1 cellular context compared by ENCODE assay signal in the genomic region with DNA sequence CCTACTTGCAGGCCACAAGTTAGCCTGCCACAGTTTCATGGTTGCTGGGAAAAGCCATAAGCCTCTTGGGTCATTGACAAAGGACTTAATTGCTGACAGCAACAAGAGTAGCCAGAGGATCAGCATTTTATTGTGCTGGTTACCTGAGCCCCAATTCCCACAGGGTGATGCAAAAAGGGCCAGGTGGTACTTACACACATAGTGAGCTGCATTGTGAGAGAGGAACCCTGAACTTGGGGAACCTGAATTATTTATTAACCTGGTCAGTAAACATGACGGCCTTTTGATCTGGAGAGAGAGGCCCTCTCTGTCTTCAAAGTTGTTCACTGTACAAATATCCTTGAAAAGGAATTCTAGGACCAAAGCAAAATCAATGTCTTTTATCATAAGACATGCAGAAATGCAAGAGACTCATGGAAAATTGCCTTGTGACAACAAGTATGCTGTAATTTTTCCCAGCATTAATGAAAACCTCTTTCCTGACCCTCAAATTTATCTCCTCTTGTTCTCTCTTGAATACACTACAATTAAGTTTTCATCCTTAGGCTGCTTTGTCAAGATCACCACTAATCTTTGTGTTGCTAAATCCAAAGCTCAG.
TF ChIP-seq lines count a peak whose summit lies in the region.

No MANE protein-coding gene starts in this region.

TF ChIP-seq in HepG2, 621 proteins besides CTCF, POLR2A, EP300 and RAD21 (continued from another document and continues in another):
- no peak for TF ChIP-seq ZNF577 (CRISPR knock-in tag; IDR thresholded peaks at IDR 0.05; ENCODE audit: borderline replicate concordance, low read depth)
- no peak for TF ChIP-seq MAZ (IDR thresholded peaks at IDR 0.05; ENCODE audit: borderline replicate concordance, low read depth, low read length)
- 0 out of 2 replicates have a peak, but pooled peaks have one; percentile 37 for TF ChIP-seq MAZ (CRISPR knock-in tag; IDR thresholded peaks at IDR 0.05; ENCODE audit: low read depth)
- no peak for TF ChIP-seq ZNF589 (CRISPR knock-in tag; conservative IDR thresholded peaks at IDR 0.05)
- no peak for TF ChIP-seq ZNF17 (CRISPR knock-in tag; IDR thresholded peaks at IDR 0.05)
- TF ChIP-seq HOXA7 (CRISPR knock-in tag; IDR thresholded peaks at IDR 0.05) = no peak
- TF ChIP-seq, protein P1, sequence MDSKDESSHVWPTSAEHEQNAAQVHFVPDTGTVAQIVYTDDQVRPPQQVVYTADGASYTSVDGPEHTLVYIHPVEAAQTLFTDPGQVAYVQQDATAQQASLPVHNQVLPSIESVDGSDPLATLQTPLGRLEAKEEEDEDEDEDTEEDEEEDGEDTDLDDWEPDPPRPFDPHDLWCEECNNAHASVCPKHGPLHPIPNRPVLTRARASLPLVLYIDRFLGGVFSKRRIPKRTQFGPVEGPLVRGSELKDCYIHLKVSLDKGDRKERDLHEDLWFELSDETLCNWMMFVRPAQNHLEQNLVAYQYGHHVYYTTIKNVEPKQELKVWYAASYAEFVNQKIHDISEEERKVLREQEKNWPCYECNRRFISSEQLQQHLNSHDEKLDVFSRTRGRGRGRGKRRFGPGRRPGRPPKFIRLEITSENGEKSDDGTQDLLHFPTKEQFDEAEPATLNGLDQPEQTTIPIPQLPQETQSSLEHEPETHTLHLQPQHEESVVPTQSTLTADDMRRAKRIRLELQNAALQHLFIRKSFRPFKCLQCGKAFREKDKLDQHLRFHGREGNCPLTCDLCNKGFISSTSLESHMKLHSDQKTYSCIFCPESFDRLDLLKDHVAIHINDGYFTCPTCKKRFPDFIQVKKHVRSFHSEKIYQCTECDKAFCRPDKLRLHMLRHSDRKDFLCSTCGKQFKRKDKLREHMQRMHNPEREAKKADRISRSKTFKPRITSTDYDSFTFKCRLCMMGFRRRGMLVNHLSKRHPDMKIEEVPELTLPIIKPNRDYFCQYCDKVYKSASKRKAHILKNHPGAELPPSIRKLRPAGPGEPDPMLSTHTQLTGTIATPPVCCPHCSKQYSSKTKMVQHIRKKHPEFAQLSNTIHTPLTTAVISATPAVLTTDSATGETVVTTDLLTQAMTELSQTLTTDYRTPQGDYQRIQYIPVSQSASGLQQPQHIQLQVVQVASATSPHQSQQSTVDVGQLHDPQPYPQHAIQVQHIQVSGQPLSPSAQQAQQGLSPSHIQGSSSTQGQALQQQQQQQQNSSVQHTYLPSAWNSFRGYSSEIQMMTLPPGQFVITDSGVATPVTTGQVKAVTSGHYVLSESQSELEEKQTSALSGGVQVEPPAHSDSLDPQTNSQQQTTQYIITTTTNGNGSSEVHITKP (CRISPR knock-in tag; IDR thresholded peaks at IDR 0.05; ENCODE audit: low read depth) = no peak; the same call in 1 of the 2 replicates
- TF ChIP-seq, protein P2, sequence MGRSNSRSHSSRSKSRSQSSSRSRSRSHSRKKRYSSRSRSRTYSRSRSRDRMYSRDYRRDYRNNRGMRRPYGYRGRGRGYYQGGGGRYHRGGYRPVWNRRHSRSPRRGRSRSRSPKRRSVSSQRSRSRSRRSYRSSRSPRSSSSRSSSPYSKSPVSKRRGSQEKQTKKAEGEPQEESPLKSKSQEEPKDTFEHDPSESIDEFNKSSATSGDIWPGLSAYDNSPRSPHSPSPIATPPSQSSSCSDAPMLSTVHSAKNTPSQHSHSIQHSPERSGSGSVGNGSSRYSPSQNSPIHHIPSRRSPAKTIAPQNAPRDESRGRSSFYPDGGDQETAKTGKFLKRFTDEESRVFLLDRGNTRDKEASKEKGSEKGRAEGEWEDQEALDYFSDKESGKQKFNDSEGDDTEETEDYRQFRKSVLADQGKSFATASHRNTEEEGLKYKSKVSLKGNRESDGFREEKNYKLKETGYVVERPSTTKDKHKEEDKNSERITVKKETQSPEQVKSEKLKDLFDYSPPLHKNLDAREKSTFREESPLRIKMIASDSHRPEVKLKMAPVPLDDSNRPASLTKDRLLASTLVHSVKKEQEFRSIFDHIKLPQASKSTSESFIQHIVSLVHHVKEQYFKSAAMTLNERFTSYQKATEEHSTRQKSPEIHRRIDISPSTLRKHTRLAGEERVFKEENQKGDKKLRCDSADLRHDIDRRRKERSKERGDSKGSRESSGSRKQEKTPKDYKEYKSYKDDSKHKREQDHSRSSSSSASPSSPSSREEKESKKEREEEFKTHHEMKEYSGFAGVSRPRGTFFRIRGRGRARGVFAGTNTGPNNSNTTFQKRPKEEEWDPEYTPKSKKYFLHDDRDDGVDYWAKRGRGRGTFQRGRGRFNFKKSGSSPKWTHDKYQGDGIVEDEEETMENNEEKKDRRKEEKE (IDR thresholded peaks at IDR 0.05) = no peak
- TF ChIP-seq MBNL3 (CRISPR knock-in tag; conservative IDR thresholded peaks at IDR 0.05) = no peak
- TF ChIP-seq ZFP41 (CRISPR knock-in tag; IDR thresholded peaks at IDR 0.05; ENCODE audit: borderline replicate concordance) = no peak
- TF ChIP-seq ARNT2 (CRISPR knock-in tag; IDR thresholded peaks at IDR 0.05; ENCODE audit: low read depth) = peak; percentile 62; the same call in 1 of the 2 replicates
- peak; percentile 56; the same call in 1 of the 2 replicates for TF ChIP-seq SMC3 (IDR thresholded peaks at IDR 0.05; ENCODE audit: low read length)
- TF ChIP-seq, protein P3, sequence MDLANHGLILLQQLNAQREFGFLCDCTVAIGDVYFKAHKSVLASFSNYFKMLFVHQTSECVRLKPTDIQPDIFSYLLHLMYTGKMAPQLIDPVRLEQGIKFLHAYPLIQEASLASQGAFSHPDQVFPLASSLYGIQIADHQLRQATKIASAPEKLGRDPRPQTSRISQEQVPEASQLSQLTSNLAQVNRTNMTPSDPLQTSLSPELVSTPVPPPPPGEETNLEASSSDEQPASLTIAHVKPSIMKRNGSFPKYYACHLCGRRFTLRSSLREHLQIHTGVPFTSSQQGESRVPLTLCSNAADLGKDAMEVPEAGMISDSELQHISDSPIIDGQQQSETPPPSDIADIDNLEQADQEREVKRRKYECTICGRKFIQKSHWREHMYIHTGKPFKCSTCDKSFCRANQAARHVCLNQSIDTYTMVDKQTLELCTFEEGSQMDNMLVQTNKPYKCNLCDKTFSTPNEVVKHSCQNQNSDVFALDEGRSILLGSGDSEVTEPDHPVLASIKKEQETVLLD (CRISPR knock-in tag; IDR thresholded peaks at IDR 0.05; ENCODE audit: low read depth) = no peak
- peak; percentile 92 for TF ChIP-seq POGZ (CRISPR knock-in tag; IDR thresholded peaks at IDR 0.05)
- TF ChIP-seq ZNF816 (CRISPR knock-in tag; IDR thresholded peaks at IDR 0.05; ENCODE audit: borderline replicate concordance) = peak; percentile 79; the same call in 1 of the 2 replicates
- peak; percentile 94 for TF ChIP-seq TEAD3 (CRISPR knock-in tag; optimal IDR thresholded peaks at IDR 0.05; ENCODE audit: borderline replicate concordance)
- no peak for TF ChIP-seq RFX5 (IDR thresholded peaks at IDR 0.05; ENCODE audit: low read depth, low read length)
- TF ChIP-seq, protein P4, sequence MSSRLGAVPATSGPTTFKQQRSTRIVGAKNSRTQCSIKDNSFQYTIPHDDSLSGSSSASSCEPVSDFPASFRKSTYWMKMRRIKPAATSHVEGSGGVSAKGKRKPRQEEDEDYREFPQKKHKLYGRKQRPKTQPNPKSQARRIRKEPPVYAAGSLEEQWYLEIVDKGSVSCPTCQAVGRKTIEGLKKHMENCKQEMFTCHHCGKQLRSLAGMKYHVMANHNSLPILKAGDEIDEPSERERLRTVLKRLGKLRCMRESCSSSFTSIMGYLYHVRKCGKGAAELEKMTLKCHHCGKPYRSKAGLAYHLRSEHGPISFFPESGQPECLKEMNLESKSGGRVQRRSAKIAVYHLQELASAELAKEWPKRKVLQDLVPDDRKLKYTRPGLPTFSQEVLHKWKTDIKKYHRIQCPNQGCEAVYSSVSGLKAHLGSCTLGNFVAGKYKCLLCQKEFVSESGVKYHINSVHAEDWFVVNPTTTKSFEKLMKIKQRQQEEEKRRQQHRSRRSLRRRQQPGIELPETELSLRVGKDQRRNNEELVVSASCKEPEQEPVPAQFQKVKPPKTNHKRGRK (CRISPR knock-in tag; IDR thresholded peaks at IDR 0.05) = no peak
- TF ChIP-seq PRPF4 (IDR thresholded peaks at IDR 0.05; ENCODE audit: low read depth, low read length, poor library complexity, severe bottlenecking) = no peak
- no peak for TF ChIP-seq SRSF9 (IDR thresholded peaks at IDR 0.05; ENCODE audit: borderline replicate concordance, insufficient read depth, low read depth, low read length, poor library complexity, severe bottlenecking)
- TF ChIP-seq SATB2 (CRISPR knock-in tag; IDR thresholded peaks at IDR 0.05) = no peak; the same call in 1 of the 2 replicates
- TF ChIP-seq, protein P5, sequence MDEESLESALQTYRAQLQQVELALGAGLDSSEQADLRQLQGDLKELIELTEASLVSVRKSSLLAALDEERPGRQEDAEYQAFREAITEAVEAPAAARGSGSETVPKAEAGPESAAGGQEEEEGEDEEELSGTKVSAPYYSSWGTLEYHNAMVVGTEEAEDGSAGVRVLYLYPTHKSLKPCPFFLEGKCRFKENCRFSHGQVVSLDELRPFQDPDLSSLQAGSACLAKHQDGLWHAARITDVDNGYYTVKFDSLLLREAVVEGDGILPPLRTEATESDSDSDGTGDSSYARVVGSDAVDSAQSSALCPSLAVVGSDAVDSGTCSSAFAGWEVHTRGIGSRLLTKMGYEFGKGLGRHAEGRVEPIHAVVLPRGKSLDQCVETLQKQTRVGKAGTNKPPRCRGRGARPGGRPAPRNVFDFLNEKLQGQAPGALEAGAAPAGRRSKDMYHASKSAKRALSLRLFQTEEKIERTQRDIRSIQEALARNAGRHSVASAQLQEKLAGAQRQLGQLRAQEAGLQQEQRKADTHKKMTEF (CRISPR knock-in tag; IDR thresholded peaks at IDR 0.05) = peak; percentile 98
- peak; percentile 43; the same call in 1 of the 2 replicates for TF ChIP-seq MTA1 (CRISPR knock-in tag; IDR thresholded peaks at IDR 0.05; ENCODE audit: borderline replicate concordance)
- peak; percentile 55; the same call in 1 of the 2 replicates for TF ChIP-seq MAF1 (CRISPR knock-in tag; IDR thresholded peaks at IDR 0.05; ENCODE audit: borderline replicate concordance)
- TF ChIP-seq ZNF552 (CRISPR knock-in tag; IDR thresholded peaks at IDR 0.05; ENCODE audit: borderline replicate concordance) = no peak
- no peak for TF ChIP-seq ZNF879 (CRISPR knock-in tag; IDR thresholded peaks at IDR 0.05)
- no peak for TF ChIP-seq ZNF101 (CRISPR knock-in tag; IDR thresholded peaks at IDR 0.05; ENCODE audit: borderline replicate concordance, low read depth)
- no peak for TF ChIP-seq IKZF4 (CRISPR knock-in tag; IDR thresholded peaks at IDR 0.05; ENCODE audit: borderline replicate concordance, low read depth, not compliant biosample characterization)
- TF ChIP-seq ELF3 (CRISPR knock-in tag; IDR thresholded peaks at IDR 0.05) = peak; percentile 90; the same call in 1 of the 2 replicates
- peak; percentile 99 for TF ChIP-seq CREM (IDR thresholded peaks at IDR 0.05)
- TF ChIP-seq CREM (CRISPR knock-in tag; IDR thresholded peaks at IDR 0.05) = no peak
- no peak for TF ChIP-seq HNRNPK (IDR thresholded peaks at IDR 0.05; ENCODE audit: low read depth, low read length, poor library complexity, severe bottlenecking)
- TF ChIP-seq, protein P6, sequence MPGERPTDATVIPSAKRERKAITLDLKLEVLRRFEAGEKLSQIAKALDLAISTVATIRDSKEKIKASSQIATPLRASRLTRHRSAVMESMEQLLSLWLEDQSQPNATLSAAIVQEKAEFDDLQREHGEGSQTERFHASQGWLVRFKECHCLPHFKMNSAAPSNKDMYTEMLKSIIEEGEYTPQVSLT (CRISPR knock-in tag; IDR thresholded peaks at IDR 0.05; ENCODE audit: borderline replicate concordance, low read depth) = no peak
- TF ChIP-seq, protein P7, sequence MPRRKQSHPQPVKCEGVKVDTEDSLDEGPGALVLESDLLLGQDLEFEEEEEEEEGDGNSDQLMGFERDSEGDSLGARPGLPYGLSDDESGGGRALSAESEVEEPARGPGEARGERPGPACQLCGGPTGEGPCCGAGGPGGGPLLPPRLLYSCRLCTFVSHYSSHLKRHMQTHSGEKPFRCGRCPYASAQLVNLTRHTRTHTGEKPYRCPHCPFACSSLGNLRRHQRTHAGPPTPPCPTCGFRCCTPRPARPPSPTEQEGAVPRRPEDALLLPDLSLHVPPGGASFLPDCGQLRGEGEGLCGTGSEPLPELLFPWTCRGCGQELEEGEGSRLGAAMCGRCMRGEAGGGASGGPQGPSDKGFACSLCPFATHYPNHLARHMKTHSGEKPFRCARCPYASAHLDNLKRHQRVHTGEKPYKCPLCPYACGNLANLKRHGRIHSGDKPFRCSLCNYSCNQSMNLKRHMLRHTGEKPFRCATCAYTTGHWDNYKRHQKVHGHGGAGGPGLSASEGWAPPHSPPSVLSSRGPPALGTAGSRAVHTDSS (CRISPR knock-in tag; conservative IDR thresholded peaks at IDR 0.05) = no peak
- TF ChIP-seq MTF1 (CRISPR knock-in tag; IDR thresholded peaks at IDR 0.05) = no peak; the same call in 1 of the 2 replicates
- peak; percentile 84 for TF ChIP-seq ZMYM4 (CRISPR knock-in tag; IDR thresholded peaks at IDR 0.05)
- 0 out of 2 replicates have a peak, but pooled peaks have one; percentile 39 for TF ChIP-seq ZMAT3 (CRISPR knock-in tag; conservative IDR thresholded peaks at IDR 0.05)
- TF ChIP-seq, protein P8, sequence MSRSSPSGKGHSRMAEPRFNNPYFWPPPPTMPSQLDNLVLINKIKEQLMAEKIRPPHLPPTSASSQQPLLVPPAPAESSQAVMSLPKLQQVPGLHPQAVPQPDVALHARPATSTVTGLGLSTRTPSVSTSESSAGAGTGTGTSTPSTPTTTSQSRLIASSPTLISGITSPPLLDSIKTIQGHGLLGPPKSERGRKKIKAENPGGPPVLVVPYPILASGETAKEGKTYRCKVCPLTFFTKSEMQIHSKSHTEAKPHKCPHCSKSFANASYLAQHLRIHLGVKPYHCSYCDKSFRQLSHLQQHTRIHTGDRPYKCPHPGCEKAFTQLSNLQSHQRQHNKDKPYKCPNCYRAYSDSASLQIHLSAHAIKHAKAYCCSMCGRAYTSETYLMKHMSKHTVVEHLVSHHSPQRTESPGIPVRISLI (CRISPR knock-in tag; IDR thresholded peaks at IDR 0.05; ENCODE audit: borderline replicate concordance) = peak; percentile 81; the same call in 1 of the 2 replicates
- TF ChIP-seq, protein P9, sequence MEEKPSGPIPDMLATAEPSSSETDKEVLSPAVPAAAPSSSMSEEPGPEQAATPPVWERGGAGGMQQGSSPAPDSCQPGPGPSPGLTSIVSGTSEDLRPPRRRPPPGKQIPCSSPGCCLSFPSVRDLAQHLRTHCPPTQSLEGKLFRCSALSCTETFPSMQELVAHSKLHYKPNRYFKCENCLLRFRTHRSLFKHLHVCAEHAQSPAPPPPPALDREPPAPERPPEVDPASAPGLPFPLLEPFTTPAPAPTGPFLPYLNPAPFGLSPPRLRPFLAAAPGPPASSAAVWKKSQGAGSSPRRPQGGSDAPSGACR (CRISPR knock-in tag; IDR thresholded peaks at IDR 0.05) = peak; percentile 21; the same call in 1 of the 2 replicates
- peak; percentile 72 for TF ChIP-seq ESRRA (CRISPR knock-in tag; IDR thresholded peaks at IDR 0.05; ENCODE audit: low read depth)
- TF ChIP-seq, protein P10, sequence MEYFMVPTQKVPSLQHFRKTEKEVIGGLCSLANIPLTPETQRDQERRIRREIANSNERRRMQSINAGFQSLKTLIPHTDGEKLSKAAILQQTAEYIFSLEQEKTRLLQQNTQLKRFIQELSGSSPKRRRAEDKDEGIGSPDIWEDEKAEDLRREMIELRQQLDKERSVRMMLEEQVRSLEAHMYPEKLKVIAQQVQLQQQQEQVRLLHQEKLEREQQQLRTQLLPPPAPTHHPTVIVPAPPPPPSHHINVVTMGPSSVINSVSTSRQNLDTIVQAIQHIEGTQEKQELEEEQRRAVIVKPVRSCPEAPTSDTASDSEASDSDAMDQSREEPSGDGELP (IDR thresholded peaks at IDR 0.05; ENCODE audit: borderline replicate concordance, low read depth) = peak; percentile 93
- TF ChIP-seq SRY (CRISPR knock-in tag; IDR thresholded peaks at IDR 0.05) = no peak; the same call in 1 of the 2 replicates
